18 cellular contexts compared by ENCODE assay signal in the genomic region with DNA sequence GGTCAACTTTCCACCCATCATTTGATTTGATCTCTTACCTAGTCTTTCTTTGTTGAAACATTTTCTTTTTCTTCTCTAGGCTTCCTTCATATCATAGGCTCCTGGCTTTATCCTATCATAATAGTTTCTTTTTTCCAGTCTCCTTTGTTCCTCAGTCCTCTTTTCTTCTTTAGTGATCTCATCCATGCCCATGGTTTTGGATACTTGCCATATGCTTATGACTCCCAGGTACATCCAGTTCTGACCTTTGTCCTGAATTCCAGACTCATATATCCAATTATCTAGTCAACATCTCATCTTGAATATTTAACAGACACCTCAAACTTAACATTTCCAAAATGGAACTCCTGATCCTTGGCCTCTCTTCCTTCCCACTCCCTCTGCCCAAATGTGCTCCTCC. TPM values are rescaled to one million over a fixed set of nuclear protein-coding genes. Genes with fewer than 3 reads are reported as not detected.
DNase-seq lines count a peak whose midpoint lies in the region; ATAC-seq and TF ChIP-seq lines count a peak whose summit lies in the region.
"Had no signal": no experiment of that assay in that cellular context is flagged by ENCODE, and none has a peak within 500 bp of the region (broad histone marks: within the 10 kb centered on the region; RNA-seq: fewer than 3 reads in every experiment).

No MANE protein-coding gene starts in this region.

- CTCF ChIA-PET in mammary epithelial cell (lab: Charles Lee; ENCODE audit: low non-redundant PET): no interaction called here

- peak; percentile 17 for DNase-seq in HPDE6-E6E7 (ENCODE audit: extremely low spot score)
- DNase-seq in mammary epithelial cell: peak; percentile 58
- DNase-seq in kidney tubule cell (ENCODE audit: low spot score): peak; percentile 82
- no peak for DNase-seq in NCI-H524 treated with DMSO at 0.1 percent for 48 hours (lab: John Stamatoyannopoulos, UW)
- no peak for DNase-seq in brain microvascular endothelial cell
- DNase-seq: ACHN, AML-193, DMS 273 treated with DMSO at 0.1 percent for 48 hours, EL, H9, NCI-H1105 treated with DMSO at 0.1 percent for 48 hours, NCI-H187, NCI-H510A, Peyer's patch, SHP77, SK-N-SH had no signal

- H3K27ac ChIP-seq in 22Rv1: peak overlapping the region; percentile 35
- H3K27ac ChIP-seq in mammary epithelial cell (ENCODE audit: insufficient read depth, low read depth, low read length): no peak overlapping the region
- H3K27ac ChIP-seq in brain microvascular endothelial cell: no peak overlapping the region
- H3K27ac ChIP-seq: Peyer's patch had no signal

- in situ Hi-C loops in mammary epithelial cell (cut with MboI; ENCODE audit: low sequenced_read_pairs in 2 of 2) (no loop called here), brain microvascular endothelial cell (cut with HindIII; ENCODE audit: low pct_ligation_motif_present, low sequenced_read_pairs) (no loop called here)

- no peak overlapping the region for H3K9ac ChIP-seq in mammary epithelial cell (ENCODE audit: insufficient read depth, low read length)
- H3K9ac ChIP-seq: SK-N-SH had no signal

- H3K9me3 ChIP-seq in mammary epithelial cell (replicated peaks; ENCODE audit: insufficient read depth, low read length): no peaks in the 10 kb centered on the region

- H4K20me1 ChIP-seq in mammary epithelial cell (ENCODE audit: insufficient read depth, low read length): no peaks in the 10 kb centered on the region

- H3K4me2 ChIP-seq in mammary epithelial cell (ENCODE audit: insufficient read depth, low read depth, low read length): peak overlapping the region; percentile 7
- H3K4me2 ChIP-seq: SK-N-SH had no signal

- no peaks in the 10 kb centered on the region for H3K4me1 ChIP-seq in mammary epithelial cell (ENCODE audit: insufficient read depth, low read length)
- H3K4me1 ChIP-seq: Peyer's patch had no signal

- H2AFZ ChIP-seq in mammary epithelial cell (ENCODE audit: low read depth, low read length): no peak overlapping the region

- no peak for ATAC-seq in GM19395 (IDR thresholded peaks at IDR 0.05; ENCODE audit: unreplicated experiment)

- H3K27me3 ChIP-seq in mammary epithelial cell (ENCODE audit: insufficient read depth, low read length): no peaks in the 10 kb centered on the region
- no peaks in the 10 kb centered on the region for H3K27me3 ChIP-seq in brain microvascular endothelial cell (replicated peaks)
- H3K27me3 ChIP-seq: Peyer's patch had no signal

- H3K4me3 ChIP-seq in mammary epithelial cell (replicated peaks in 1 of 3; ENCODE audit: insufficient read depth in 1 of 3, low read depth in 2 of 3, low read length in 3 of 3): no peak overlapping the region
- H3K4me3 ChIP-seq in brain microvascular endothelial cell (ENCODE audit: low read depth, low read length): no peak overlapping the region
- H3K4me3 ChIP-seq: Peyer's patch had no signal

- dilution Hi-C loops in mammary epithelial cell (cut with HindIII; ENCODE audit: low sequenced_read_pairs): no loop called here

- BruUV-seq in mammary epithelial cell (replicated peaks; lab: Mats Ljungman, UMichigan): no TSS peak

- intact Hi-C loops in mammary epithelial cell (cut with micrococcal nuclease): no loop called here

- H3K79me2 ChIP-seq in mammary epithelial cell (ENCODE audit: insufficient read depth, low read length): no peaks in the 10 kb centered on the region

- H3K36me3 ChIP-seq in mammary epithelial cell (ENCODE audit: insufficient read depth, low read length) (no peaks in the 10 kb centered on the region), brain microvascular endothelial cell (replicated peaks) (no peaks in the 10 kb centered on the region)
- H3K36me3 ChIP-seq: Peyer's patch had no signal

- no peak for TF ChIP-seq CTCF in 22Rv1 (IDR thresholded peaks at IDR 0.05)
- TF ChIP-seq CTCF in mammary epithelial cell (conservative IDR thresholded peaks at IDR 0.05 in 1 of 2, IDR thresholded peaks at IDR 0.05 in 1 of 2; ENCODE audit: extremely low read depth in 1 of 2, insufficient read depth in 1 of 2, low read depth in 1 of 2, low read length in 2 of 2): no peak
- no peak for TF ChIP-seq CTCF in brain microvascular endothelial cell (IDR thresholded peaks at IDR 0.05; ENCODE audit: low read depth, low read length, missing control alignments)

RNA-seq across cellular contexts. Expression of a gene that starts 36.1 kb away (rescaled TPM):
- 10 to 100 TPM; 23.5 to 23.9 TPM for total RNA-seq in mammary epithelial cell
- 10.0 TPM for polyA plus RNA-seq in mammary epithelial cell
- polyA minus RNA-seq in mammary epithelial cell: 8.0 TPM

Comparison
In these comparisons a context has a peak if more than half of its experiments do, and no peak if none do; other contexts are left out.
1. DNase-seq: peak in HPDE6-E6E7 (single experiment), mammary epithelial cell (single experiment) and kidney tubule cell (single experiment); none in NCI-H524 treated with DMSO at 0.1 percent for 48 hours (single experiment) and brain microvascular endothelial cell (single experiment).